ENCODE assay signal across 16 cellular contexts in the genomic region with DNA sequence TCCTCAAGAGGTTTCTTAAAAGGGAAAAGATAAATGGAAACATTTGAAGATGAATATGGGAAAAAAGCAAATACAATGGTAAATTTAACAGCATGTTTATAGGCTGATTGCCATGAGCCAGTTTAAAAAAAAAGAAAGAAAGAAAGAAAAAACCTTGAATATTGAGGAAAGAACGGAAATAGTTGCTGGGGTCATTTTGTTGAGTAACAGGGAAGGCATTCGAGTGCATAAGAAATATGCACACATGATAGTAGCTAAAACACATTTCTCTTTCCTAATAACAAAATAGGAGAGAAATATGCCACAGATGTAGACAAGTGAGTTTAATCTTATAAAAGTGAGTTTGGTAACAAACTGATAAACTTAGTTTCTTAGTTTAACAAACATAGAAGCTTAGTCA.
DNase-seq lines count a peak whose midpoint lies in the region; ATAC-seq and TF ChIP-seq lines count a peak whose summit lies in the region.
"Had no signal": no experiment of that assay in that cellular context is flagged by ENCODE, and none has a peak within 500 bp of the region (broad histone marks: within the 10 kb centered on the region; RNA-seq: fewer than 3 reads in every experiment).

No MANE protein-coding gene starts in this region.

- peak overlapping the region in 5 of 8 donors; percentile 15 to 69 (median 24) for H3K4me3 Mint-ChIP-seq in naive B cell
- no peak overlapping the region for H3K4me3 Mint-ChIP-seq in activated CD4-positive, alpha-beta T cell treated with anti-CD3 and anti-CD28 coated beads, Interleukin-2, amount 10 ng/mL, durations not matched to agents 7 days and 5 days
- H3K4me3 Mint-ChIP-seq: GM23338 had no signal

- H3K27ac Mint-ChIP-seq in naive B cell, result peak overlapping the region in 4 of 6 donors; percentile 0 to 50 (median 27)
- H3K27ac Mint-ChIP-seq in activated CD4-positive, alpha-beta T cell treated with anti-CD3 and anti-CD28 coated beads, Interleukin-2, amount 10 ng/mL, durations not matched to agents 7 days and 5 days, result no peak overlapping the region
- H3K27ac Mint-ChIP-seq: GM23338 had no signal

- DNase-seq in choroid plexus epithelial cell (ENCODE audit: low read depth), result peak; percentile 85
- DNase-seq in naive B cell, result no peak
- no peak for DNase-seq in activated CD4-positive, alpha-beta T cell treated with anti-CD3 and anti-CD28 coated beads, Interleukin-2, amount 10 ng/mL, durations not matched to agents 7 days and 5 days
- DNase-seq in GF-D8 (lab: John Stamatoyannopoulos, UW), result no peak
- DNase-seq: 8988T, NCI-H146, NCI-H2081 treated with DMSO at 0.1 percent for 48 hours, NCI-H2227 treated with DMSO at 0.1 percent for 48 hours, NCI-H526 treated with DMSO at 0.1 percent for 48 hours had no signal

- H3K9ac ChIP-seq in SU-DHL-6 (ENCODE audit: low read length), result no peak overlapping the region
- H3K9ac ChIP-seq: BLaER1 treated with 17β-estradiol and CSF1 and Interleukin-3, amounts not matched to agents 10 nM and 100 nM had no signal

- peaks cover 4 to 39% (median 26%) of the 10 kb centered on the region in 7 donors for H3K9me3 Mint-ChIP-seq in naive B cell
- peaks cover 6% of the 10 kb centered on the region for H3K9me3 Mint-ChIP-seq in activated CD4-positive, alpha-beta T cell treated with anti-CD3 and anti-CD28 coated beads, Interleukin-2, amount 10 ng/mL, durations not matched to agents 7 days and 5 days
- H3K9me3 Mint-ChIP-seq: GM23338 had no signal

- H3K4me1 Mint-ChIP-seq in naive B cell, result peaks cover 10 to 28% (median 13%) of the 10 kb centered on the region in 3 donors
- no peaks in the 10 kb centered on the region for H3K4me1 Mint-ChIP-seq in activated CD4-positive, alpha-beta T cell treated with anti-CD3 and anti-CD28 coated beads, Interleukin-2, amount 10 ng/mL, durations not matched to agents 7 days and 5 days
- H3K4me1 Mint-ChIP-seq: GM23338 had no signal

- H3K79me2 ChIP-seq in ACC112 (ENCODE audit: control insufficient read depth, insufficient read depth, low read length, unreplicated experiment), result no peaks in the 10 kb centered on the region
- no peaks in the 10 kb centered on the region for H3K79me2 ChIP-seq in SU-DHL-6 (ENCODE audit: insufficient read depth, low read length)

- no peak overlapping the region for H3K4me2 ChIP-seq in SU-DHL-6 (ENCODE audit: low read depth, low read length, poor library complexity, severe bottlenecking)
- H3K4me2 ChIP-seq: BLaER1 treated with 17β-estradiol and CSF1 and Interleukin-3, amounts not matched to agents 10 nM and 100 nM; GM23338 had no signal

- no peaks in the 10 kb centered on the region for H3K36me3 ChIP-seq in ACC112 (ENCODE audit: insufficient read depth, low read length)
- H3K36me3 ChIP-seq in SU-DHL-6 (ENCODE audit: low read length), result no peaks in the 10 kb centered on the region
- H3K36me3 ChIP-seq: BLaER1 treated with 17β-estradiol and CSF1 and Interleukin-3, amounts not matched to agents 10 nM and 100 nM had no signal

- peaks cover 8% of the 10 kb centered on the region for H3K4me1 ChIP-seq in ACC112 (ENCODE audit: control insufficient read depth, insufficient read depth, low read length, unreplicated experiment)
- H3K4me1 ChIP-seq: BLaER1 treated with 17β-estradiol and CSF1 and Interleukin-3, amounts not matched to agents 10 nM and 100 nM had no signal

- H3K36me3 Mint-ChIP-seq in naive B cell, result peaks cover 9 to 27% of the 10 kb centered on the region in 2 donors
- H3K36me3 Mint-ChIP-seq in activated CD4-positive, alpha-beta T cell treated with anti-CD3 and anti-CD28 coated beads, Interleukin-2, amount 10 ng/mL, durations not matched to agents 7 days and 5 days (ENCODE audit: low read depth), result no peaks in the 10 kb centered on the region
- H3K36me3 Mint-ChIP-seq: IgD-negative memory B cell had no signal

- H4K20me1 ChIP-seq in SU-DHL-6 (ENCODE audit: low read depth, low read length), result no peaks in the 10 kb centered on the region
- H4K20me1 ChIP-seq: BLaER1 treated with 17β-estradiol and CSF1 and Interleukin-3, amounts not matched to agents 10 nM and 100 nM had no signal

- TF ChIP-seq CTCF in SU-DHL-6 (IDR thresholded peaks at IDR 0.05; ENCODE audit: insufficient read depth, low read length, poor library complexity, severe bottlenecking) (no peak), choroid plexus epithelial cell (conservative IDR thresholded peaks at IDR 0.05; ENCODE audit: low read depth, low read length) (no peak)

- no peak overlapping the region for H3K27ac ChIP-seq in ACC112 (ENCODE audit: low read depth, low read length)
- no peak overlapping the region for H3K27ac ChIP-seq in SU-DHL-6 (ENCODE audit: low read depth, low read length)
- H3K27ac ChIP-seq: BLaER1 treated with 17β-estradiol and CSF1 and Interleukin-3, amounts not matched to agents 10 nM and 100 nM had no signal

- H3K4me3 ChIP-seq in ACC112 (ENCODE audit: low read depth, low read length), result peak overlapping the region; percentile 25; the same call in 1 of the 2 replicates
- no peak overlapping the region for H3K4me3 ChIP-seq in SU-DHL-6 (ENCODE audit: insufficient read depth, low read length, poor library complexity, severe bottlenecking)
- H3K4me3 ChIP-seq in choroid plexus epithelial cell (ENCODE audit: low read depth, low read length), result no peak overlapping the region
- H3K4me3 ChIP-seq: BLaER1 treated with 17β-estradiol and CSF1 and Interleukin-3, amounts not matched to agents 10 nM and 100 nM; GM23338 had no signal

- no peaks in the 10 kb centered on the region for H3F3A ChIP-seq in SU-DHL-6 (ENCODE audit: insufficient read depth)

- no peaks in the 10 kb centered on the region for H3K9me3 ChIP-seq in SU-DHL-6 (ENCODE audit: insufficient read depth, low read length)
- H3K9me3 ChIP-seq: BLaER1 treated with 17β-estradiol and CSF1 and Interleukin-3, amounts not matched to agents 10 nM and 100 nM had no signal

- H3K27me3 Mint-ChIP-seq in naive B cell, result no peaks in the 10 kb centered on the region
- H3K27me3 Mint-ChIP-seq in activated CD4-positive, alpha-beta T cell treated with anti-CD3 and anti-CD28 coated beads, Interleukin-2, amount 10 ng/mL, durations not matched to agents 7 days and 5 days, result no peaks in the 10 kb centered on the region
- H3K27me3 Mint-ChIP-seq: IgD-negative memory B cell had no signal

- H3K9me2 ChIP-seq in SU-DHL-6 (replicated peaks; ENCODE audit: insufficient read depth, low read length), result no peaks in the 10 kb centered on the region

- TF ChIP-seq POLR2A in GM18505 (IDR thresholded peaks at IDR 0.05; ENCODE audit: borderline replicate concordance, extremely low read depth, insufficient read depth, insufficient read length), result no peak

- CTCF ChIA-PET in activated CD4-positive, alpha-beta T cell treated with anti-CD3 and anti-CD28 coated beads, Interleukin-2, amount 10 ng/mL, durations not matched to agents 7 days and 5 days (lab: Charles Lee), result no interaction called here

- POLR2A ChIA-PET in activated CD4-positive, alpha-beta T cell treated with anti-CD3 and anti-CD28 coated beads, Interleukin-2, amount 10 ng/mL, durations not matched to agents 7 days and 5 days (lab: Charles Lee), result no interaction called here

- H2AFZ ChIP-seq in ACC112 (ENCODE audit: low read length, unreplicated experiment) (no peak overlapping the region), SU-DHL-6 (ENCODE audit: low read depth, low read length, severe bottlenecking) (peak overlapping the region; percentile 1)

- ATAC-seq in naive B cell (ENCODE audit: low read depth in 2 of 2) (no peak), GM18505 (IDR thresholded peaks at IDR 0.05; ENCODE audit: unreplicated experiment) (no peak), GM21390 (IDR thresholded peaks at IDR 0.05; ENCODE audit: unreplicated experiment) (no peak)

- H3K27me3 ChIP-seq in ACC112 (ENCODE audit: insufficient read depth, low read length) (no peaks in the 10 kb centered on the region), SU-DHL-6 (ENCODE audit: low read length) (no peaks in the 10 kb centered on the region)
- H3K27me3 ChIP-seq: BLaER1 treated with 17β-estradiol and CSF1 and Interleukin-3, amounts not matched to agents 10 nM and 100 nM had no signal
